Comparison of ENCODE assay signal across 8 cellular contexts in genomic region chr6:10695086-10695657, GRCh38. TPM values are rescaled to one million over a fixed set of nuclear protein-coding genes. Genes with fewer than 3 reads are reported as not detected.
DNase-seq lines count a peak whose midpoint lies in the region; ATAC-seq, FAIRE-seq and TF ChIP-seq lines count a peak whose summit lies in the region.

No MANE protein-coding gene starts in this region.

- no peak overlapping the region for H2AFZ ChIP-seq in HCT116 (ENCODE audit: low read depth, low read length, poor library complexity, severe bottlenecking)

- intact Hi-C loops in HCT116 (cut with micrococcal nuclease), result loop anchor here (2.0 kb wide), 1 partner anchor 184 kb away; no protein-coding TSS in a partner anchor

- H3K9ac ChIP-seq in HCT116 (ENCODE audit: low read length) (peak overlapping the region; percentile 94), skeletal muscle tissue (ENCODE audit: low read depth in 1 of 3, low read length in 3 of 3) (peak overlapping the region; percentile 97 to 99 (median 97))

- peaks cover 69% of the 10 kb centered on the region for H3K79me2 ChIP-seq in HCT116 (ENCODE audit: insufficient read depth, low read length)

- H3K4me3 ChIP-seq in HCT116 (replicated peaks in 1 of 2; ENCODE audit: low read depth in 1 of 2, low read length in 2 of 2), result peak overlapping the region; percentile 87 to 89
- peak overlapping the region; percentile 93 to 100 (median 99) for H3K4me3 ChIP-seq in skeletal muscle tissue (ENCODE audit: low read length in 3 of 3)

- no peak for FAIRE-seq in urothelium cell line (lab: Jason Lieb, UNC)

- TF ChIP-seq CTCF in HCT116 (IDR thresholded peaks at IDR 0.05 in 2 of 3, conservative IDR thresholded peaks at IDR 0.05 in 1 of 3; ENCODE audit: borderline replicate concordance in 1 of 3, insufficient read depth in 1 of 3, low read depth in 2 of 3, low read length in 2 of 3) (no peak), foreskin keratinocyte (conservative IDR thresholded peaks at IDR 0.05) (no peak)

- peak overlapping the region; percentile 100 for H3K27ac Mint-ChIP-seq in T-cell

- H3K4me1 ChIP-seq in HCT116 (ENCODE audit: control insufficient read depth in 1 of 2, insufficient read depth in 2 of 2, low read length in 2 of 2), result peaks cover 11 to 19% of the 10 kb centered on the region in 2 experiments; a peak in 3 of 4 replicates
- H3K4me1 ChIP-seq in foreskin keratinocyte, result peaks cover 9% of the 10 kb centered on the region
- H3K4me1 ChIP-seq in skeletal muscle tissue (ENCODE audit: control insufficient read depth in 3 of 3, insufficient read depth in 3 of 3, low read length in 3 of 3), result peaks cover 18 to 24% (median 23%) of the 10 kb centered on the region in 3 donors

- peaks cover 0 to 2% of the 10 kb centered on the region in 2 donors for H3K27me3 Mint-ChIP-seq in T-cell

- H3K9me3 Mint-ChIP-seq in T-cell, result no peaks in the 10 kb centered on the region

- H3K27me3 ChIP-seq in HCT116 (ENCODE audit: insufficient read depth, low read length) (no peaks in the 10 kb centered on the region), foreskin keratinocyte (no peaks in the 10 kb centered on the region), skeletal muscle tissue (ENCODE audit: control insufficient read depth in 3 of 3, insufficient read depth in 3 of 3, low read length in 3 of 3) (no peaks in the 10 kb centered on the region)

- H3K9me2 ChIP-seq in HCT116 (ENCODE audit: insufficient read depth), result no peaks in the 10 kb centered on the region

- no peaks in the 10 kb centered on the region; the same call in 1 of the 2 replicates for H4K20me1 ChIP-seq in HCT116 (ENCODE audit: insufficient read depth)

- H3K36me3 ChIP-seq in HCT116 (ENCODE audit: control insufficient read depth in 1 of 2, insufficient read depth in 2 of 2, low read length in 2 of 2) (peaks cover 8 to 12% of the 10 kb centered on the region in 2 experiments; a peak in 3 of 4 replicates), skeletal muscle tissue (ENCODE audit: control insufficient read depth in 3 of 3, insufficient read depth in 3 of 3, low read length in 3 of 3) (peaks cover 6 to 19% (median 15%) of the 10 kb centered on the region in 3 donors)

- POLR2A ChIA-PET in HCT116 (lab: Charles Lee), result interaction anchor here (0.7 to 1.5 kb wide), 4 partner anchors 9 to 52 kb away, joined by 4 to 6 read pairs (median 5); partner anchors contain the start of genes TMEM14B and TMEM14C
- POLR2A ChIA-PET in T-cell (lab: Charles Lee), result interaction anchor here (0.6 to 1.7 kb wide), 9 partner anchors 24 to 848 kb away, joined by 3 to 16 read pairs (median 5); partner anchors contain the start of gene TMEM14B (in 1 of the 2)

- H3K9me3 ChIP-seq in HCT116 (ENCODE audit: control insufficient read depth in 1 of 2, insufficient read depth in 1 of 2, low read depth in 1 of 2, low read length in 2 of 2), result no peaks in the 10 kb centered on the region
- H3K9me3 ChIP-seq in skeletal muscle tissue (ENCODE audit: control insufficient read depth in 3 of 3, low read length in 3 of 3), result no peaks in the 10 kb centered on the region

- RAD21 ChIA-PET in HCT116 (lab: Charles Lee; ENCODE audit: low non-redundant PET in 1 of 2, low total read pairs in 2 of 2, uncharacterized antibody in 2 of 2, unreplicated experiment in 2 of 2), result no interaction called here

- DNase-seq in HCT116 (ENCODE audit: low read depth, low spot score), result no peak
- DNase-seq in T-cell, result no peak
- peak in 1 of 2 donors; percentile 9 for DNase-seq in foreskin keratinocyte
- no peak for DNase-seq in NCI-H446 (lab: John Stamatoyannopoulos, UW)
- DNase-seq in urothelium cell line (ENCODE audit: low spot score), result no peak
- no peak for DNase-seq in stimulated activated naive CD4-positive, alpha-beta T cell treated with Interleukin-2 at 50 U/mL for 16 hours (lab: John Stamatoyannopoulos, UW)

- no peak for ATAC-seq in HCT116
- no peak for ATAC-seq in T-cell (replicated peaks in 1 of 4)
- no peak for ATAC-seq in foreskin keratinocyte
- ATAC-seq in GM18511 (IDR thresholded peaks at IDR 0.05; ENCODE audit: unreplicated experiment), result no peak

- peak overlapping the region; percentile 93 to 99 (median 99) for H3K4me3 Mint-ChIP-seq in T-cell

- H3K36me3 Mint-ChIP-seq in T-cell, result peaks cover 17% of the 10 kb centered on the region

- H3K4me1 Mint-ChIP-seq in T-cell, result peaks cover 41 to 47% (median 41%) of the 10 kb centered on the region in 3 donors

- CTCF ChIA-PET in HCT116 (lab: Charles Lee), result no interaction called here
- CTCF ChIA-PET in T-cell (lab: Charles Lee), result interaction anchor here (0.6 to 1.4 kb wide), 9 partner anchors 23 to 267 kb away, joined by 3 to 11 read pairs (median 4); partner anchors contain the start of gene TMEM14B (in 1 of the 2)

- no peak; the same call in 1 of the 2 replicates for TF ChIP-seq RAD21 in HCT116 (IDR thresholded peaks at IDR 0.05; ENCODE audit: low read depth)

- peak overlapping the region; percentile 88 for H3K4me2 ChIP-seq in HCT116 (ENCODE audit: low read length)

- BruUV-seq in HCT116 (replicated peaks; lab: Mats Ljungman, UMichigan), result TSS peak; percentile 76

- peak overlapping the region; percentile 68 for H3K27ac ChIP-seq in HCT116 (ENCODE audit: low read depth, low read length)
- peak overlapping the region; percentile 98 for H3K27ac ChIP-seq in foreskin keratinocyte
- H3K27ac ChIP-seq in skeletal muscle tissue (ENCODE audit: low read depth, low read length), result peak overlapping the region; percentile 98

- no peak for TF ChIP-seq POLR2A in HCT116 (IDR thresholded peaks at IDR 0.05; ENCODE audit: borderline replicate concordance, extremely low read depth, insufficient read depth, insufficient read length)

TF ChIP-seq in HCT116, 20 proteins besides CTCF, POLR2A, EP300 and RAD21:
- TF ChIP-seq SIN3A (IDR thresholded peaks at IDR 0.05; ENCODE audit: low read depth) (no peak), POLR2AphosphoS5 (IDR thresholded peaks at IDR 0.05; ENCODE audit: low read depth, low read length) (no peak), ZNF274 (IDR thresholded peaks at IDR 0.05; ENCODE audit: low read depth, low read length) (no peak), EZH2phosphoT487 (IDR thresholded peaks at IDR 0.05; ENCODE audit: borderline replicate concordance) (no peak)
- TF ChIP-seq, protein P1, sequence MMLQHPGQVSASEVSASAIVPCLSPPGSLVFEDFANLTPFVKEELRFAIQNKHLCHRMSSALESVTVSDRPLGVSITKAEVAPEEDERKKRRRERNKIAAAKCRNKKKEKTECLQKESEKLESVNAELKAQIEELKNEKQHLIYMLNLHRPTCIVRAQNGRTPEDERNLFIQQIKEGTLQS (IDR thresholded peaks at IDR 0.05), result no peak
- TF ChIP-seq, protein P2, sequence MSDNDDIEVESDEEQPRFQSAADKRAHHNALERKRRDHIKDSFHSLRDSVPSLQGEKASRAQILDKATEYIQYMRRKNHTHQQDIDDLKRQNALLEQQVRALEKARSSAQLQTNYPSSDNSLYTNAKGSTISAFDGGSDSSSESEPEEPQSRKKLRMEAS (IDR thresholded peaks at IDR 0.05), result no peak
TF ChIP-seq in HCT116: peak in this region for 0.

RNA-seq across cellular contexts. Expression of gene PAK1IP1, which starts 0.4 kb away (rescaled TPM):
- 24.3 TPM for total RNA-seq in HCT116 (2021; ENCODE audit: unreplicated experiment)
- 10.2 and 13.5 TPM in 2 replicates for polyA plus RNA-seq in HCT116 (2012)
- 10 to 100 TPM in 1 of 5 donors, 1 to 10 TPM in 4; 5.2 to 10.2 (median 7.4) TPM for total RNA-seq in T-cell
- 36.8 and 39.4 TPM in 2 replicates for total RNA-seq in foreskin keratinocyte
- polyA plus RNA-seq in foreskin keratinocyte, result 24.8 and 34.4 TPM in 2 replicates
- total RNA-seq in skeletal muscle tissue, result 7.3 TPM

RNA-seq across cellular contexts. Expression of gene C6orf52, which starts 0.8 kb away (rescaled TPM):
- 3.9 TPM for total RNA-seq in HCT116 (2021; ENCODE audit: unreplicated experiment)
- 2.7 and 3.1 TPM in 2 replicates for polyA plus RNA-seq in HCT116 (2012)
- total RNA-seq in T-cell, result 1 to 10 TPM in 3 of 5 donors, not detected in 2; 1.1 to 1.7 (median 1.5) TPM
- 1.1 and 1.2 TPM in 2 replicates for total RNA-seq in foreskin keratinocyte
- polyA plus RNA-seq in foreskin keratinocyte, result 1.4 and 2.7 TPM in 2 replicates
- not detected for total RNA-seq in skeletal muscle tissue

RNA-seq across cellular contexts. Expression of gene TMEM14C, which starts 27.7 kb away (rescaled TPM):
- total RNA-seq in HCT116 (2021; ENCODE audit: unreplicated experiment) (84.7 TPM), T-cell (10 to 100 TPM; 14.8 to 45.2 (median 33.8) TPM), foreskin keratinocyte (146 and 179 TPM in 2 replicates), skeletal muscle tissue (93.4 TPM)
- polyA plus RNA-seq in HCT116 (2012), result 67.1 and 78.2 TPM in 2 replicates
- polyA plus RNA-seq in foreskin keratinocyte, result 196 and 220 TPM in 2 replicates

RNA-seq across cellular contexts. Expression of gene TMEM14B, which starts 52.4 kb away (rescaled TPM):
- total RNA-seq in HCT116 (2021; ENCODE audit: unreplicated experiment), result 83.6 TPM
- polyA plus RNA-seq in HCT116 (2012), result 43.5 and 62.6 TPM in 2 replicates
- 10 to 100 TPM; 45.4 to 74.2 (median 68.0) TPM for total RNA-seq in T-cell
- total RNA-seq in foreskin keratinocyte, result 109 and 111 TPM in 2 replicates
- 129 and 140 TPM in 2 replicates for polyA plus RNA-seq in foreskin keratinocyte
- 65.2 TPM for total RNA-seq in skeletal muscle tissue
